36 cellular contexts compared by ENCODE assay signal in genomic region chr3:175247629-175248028, GRCh38.
"Had no signal": no experiment of that assay in that cellular context is flagged by ENCODE, and none has a peak within 500 bp of the region (broad histone marks: within the 10 kb centered on the region; RNA-seq: fewer than 3 reads in every experiment).

No MANE protein-coding gene starts in this region.

- H3K36me3 Mint-ChIP-seq: activated CD4-positive, alpha-beta memory T cell treated with anti-CD3 and anti-CD28 coated beads for 36 hours; activated naive CD4-positive, alpha-beta T cell treated with anti-CD3 and anti-CD28 coated beads, Interleukin-2, amount 50 U/mL, for 72 hours; activated naive CD8-positive, alpha-beta T cell treated with anti-CD3 and anti-CD28 coated beads for 36 hours; brain had no signal

- H3K27ac ChIP-seq: adrenal gland, ascending aorta, cardiac muscle cell, colonic mucosa, VCaP had no signal

- H3K27me3 Mint-ChIP-seq: activated B cell treated with CpG ODN at 0.5 μM for 24 hours; activated CD4-positive, alpha-beta memory T cell treated with anti-CD3 and anti-CD28 coated beads for 36 hours; activated CD4-positive, alpha-beta T cell treated with anti-CD3 and anti-CD28 coated beads, Interleukin-2, amount 10 ng/mL, durations not matched to agents 24 days and 14 days; activated CD8-positive, alpha-beta T cell treated with anti-CD3 and anti-CD28 coated beads for 36 hours; activated naive CD8-positive, alpha-beta T cell treated with anti-CD3 and anti-CD28 coated beads for 36 hours; central memory CD8-positive, alpha-beta T cell had no signal

- H3K9me3 Mint-ChIP-seq: activated CD4-positive, alpha-beta T cell treated with anti-CD3 and anti-CD28 coated beads, Interleukin-2, amount 10 ng/mL, durations not matched to agents 24 days and 14 days; activated T-helper 1 cell treated with anti-CD3 and anti-CD28 coated beads, Interleukin-12 subunit alpha, Interleukin-12 subunit beta, Interleukin-2, Interleukin-4 antibody, amounts not matched to agents 30 ng/mL and 10 ng/mL and 1 ng/mL, durations not matched to agents 14 hours and 24 hours and 36 hours; activated T-helper 2 cell treated with anti-CD3 and anti-CD28 coated beads, Interferon-gamma antibody, Interleukin-2, Interleukin-4, amounts not matched to agents 10 μg/mL and 5 μg/mL and 100 μg/mL, durations not matched to agents 14 hours and 24 hours and 36 hours; brain; T-helper 1 cell treated with Interleukin-12 subunit alpha and Interleukin-12 subunit beta and Interleukin-4 antibody, amounts not matched to agents 30 μg/mL and 1 μg/mL, for 36 hours; T-helper 2 cell treated with Interferon-gamma antibody and Interleukin-4, amounts not matched to agents 5 μg/mL and 100 μg/mL, for 36 hours had no signal

- H3K4me3 Mint-ChIP-seq: activated B cell treated with CpG ODN at 0.5 μM for 24 hours; activated CD4-positive, alpha-beta memory T cell treated with anti-CD3 and anti-CD28 coated beads for 36 hours; activated CD4-positive, alpha-beta T cell treated with anti-CD3 and anti-CD28 coated beads, Interleukin-2, amount 10 ng/mL, durations not matched to agents 24 days and 14 days; activated CD8-positive, alpha-beta T cell treated with anti-CD3 and anti-CD28 coated beads for 36 hours; activated naive CD4-positive, alpha-beta T cell treated with anti-CD3 and anti-CD28 coated beads for 36 hours; activated naive CD8-positive, alpha-beta T cell treated with anti-CD3 and anti-CD28 coated beads for 36 hours; activated T-cell treated with anti-CD3 and anti-CD28 coated beads, Interleukin-2, amount 50 U/mL, for 4 hours; activated T-cell treated with anti-CD3 and anti-CD28 coated beads, Interleukin-2, amount 50 U/mL, for 72 hours; activated T-helper 1 cell treated with anti-CD3 and anti-CD28 coated beads, Interleukin-12 subunit alpha, Interleukin-12 subunit beta, Interleukin-2, Interleukin-4 antibody, amounts not matched to agents 30 ng/mL and 10 ng/mL and 1 ng/mL, durations not matched to agents 14 hours and 24 hours and 36 hours; brain; central memory CD8-positive, alpha-beta T cell; T-helper 1 cell treated with Interleukin-12 subunit alpha and Interleukin-12 subunit beta and Interleukin-4 antibody, amounts not matched to agents 30 μg/mL and 1 μg/mL, for 36 hours; T-helper 2 cell treated with Interferon-gamma antibody and Interleukin-4, amounts not matched to agents 5 μg/mL and 100 μg/mL, for 36 hours had no signal

- H3K4me1 Mint-ChIP-seq: activated B cell treated with CpG ODN at 0.5 μM for 24 hours; activated CD4-positive, alpha-beta T cell treated with anti-CD3 and anti-CD28 coated beads, Interleukin-2, amount 10 ng/mL, durations not matched to agents 24 days and 14 days; activated naive CD8-positive, alpha-beta T cell treated with anti-CD3 and anti-CD28 coated beads for 36 hours; central memory CD8-positive, alpha-beta T cell had no signal

- H3K4me3 ChIP-seq: adrenal gland, ascending aorta, cardiac muscle cell, colonic mucosa had no signal

- ATAC-seq: activated CD8-positive, alpha-beta T cell treated with anti-CD3 and anti-CD28 coated beads for 36 hours; activated naive CD4-positive, alpha-beta T cell treated with anti-CD3 and anti-CD28 coated beads, Interleukin-2, amount 50 U/mL, for 72 hours; activated T-cell treated with anti-CD3 and anti-CD28 coated beads, Interleukin-2, amount 50 U/mL, for 4 hours; activated T-cell treated with anti-CD3 and anti-CD28 coated beads, Interleukin-2, amount 50 U/mL, for 72 hours had no signal

- DNase-seq: activated B cell treated with CpG ODN at 0.5 μM for 24 hours; activated CD4-positive, alpha-beta memory T cell treated with anti-CD3 and anti-CD28 coated beads for 36 hours; activated CD4-positive, alpha-beta T cell treated with anti-CD3 and anti-CD28 coated beads for 4 hours; activated CD4-positive, alpha-beta T cell treated with anti-CD3 and anti-CD28 coated beads, Interleukin-2, amount 10 ng/mL, durations not matched to agents 24 days and 14 days; activated CD4-positive, alpha-beta T cell treated with anti-CD3 and anti-CD28 coated beads, Interleukin-2, amount 50 U/mL, for 1 hour; activated CD4-positive, alpha-beta T cell treated with anti-CD3 and anti-CD28 coated beads, Interleukin-2, amount 50 U/mL, for 4 hours; activated CD4-positive, CD25-positive, alpha-beta regulatory T cell treated with anti-CD3 and anti-CD28 coated beads, Interleukin-2, amount 50 U/mL, for 72 hours; activated CD8-positive, alpha-beta memory T cell treated with anti-CD3 and anti-CD28 coated beads, Interleukin-2, amount 50 U/mL, for 4 hours; activated CD8-positive, alpha-beta T cell treated with anti-CD3 and anti-CD28 coated beads for 36 hours; activated effector memory CD4-positive, alpha-beta T cell treated with Interleukin-2 at 50 U/mL for 16 hours; activated gamma-delta T cell; activated naive CD4-positive, alpha-beta T cell treated with anti-CD3 and anti-CD28 coated beads for 36 hours; activated naive CD4-positive, alpha-beta T cell treated with anti-CD3 and anti-CD28 coated beads, Interleukin-2, amount 50 U/mL, for 16 hours; activated naive CD8-positive, alpha-beta T cell treated with anti-CD3 and anti-CD28 coated beads for 36 hours; activated T-cell treated with anti-CD3 and anti-CD28 coated beads for 4 hours; activated T-cell treated with anti-CD3 and anti-CD28 coated beads, Interleukin-2, amount 50 U/mL, for 1 hour; activated T-cell treated with anti-CD3 and anti-CD28 coated beads, Interleukin-2, amount 50 U/mL, for 4 hours; activated T-cell treated with anti-CD3 and anti-CD28 coated beads, Interleukin-2, amount 50 U/mL, for 72 hours; adrenal gland; amygdala; anterior cingulate cortex; caudate nucleus; cerebellar nuclear complex; colonic mucosa; T-helper 2 cell; T-helper 9 cell had no signal

- H3K27ac Mint-ChIP-seq: activated B cell treated with CpG ODN at 0.5 μM for 24 hours; activated CD4-positive, alpha-beta memory T cell treated with anti-CD3 and anti-CD28 coated beads for 36 hours; activated CD4-positive, alpha-beta T cell treated with anti-CD3 and anti-CD28 coated beads, Interleukin-2, amount 10 ng/mL, durations not matched to agents 24 days and 14 days; activated CD8-positive, alpha-beta T cell treated with anti-CD3 and anti-CD28 coated beads for 36 hours; activated naive CD4-positive, alpha-beta T cell treated with anti-CD3 and anti-CD28 coated beads for 36 hours; activated naive CD4-positive, alpha-beta T cell treated with anti-CD3 and anti-CD28 coated beads, Interleukin-2, amount 50 U/mL, for 72 hours; activated naive CD8-positive, alpha-beta T cell treated with anti-CD3 and anti-CD28 coated beads for 36 hours; activated T-cell treated with anti-CD3 and anti-CD28 coated beads, Interleukin-2, amount 50 U/mL, for 72 hours; activated T-helper 1 cell treated with anti-CD3 and anti-CD28 coated beads, Interleukin-12 subunit alpha, Interleukin-12 subunit beta, Interleukin-2, Interleukin-4 antibody, amounts not matched to agents 30 ng/mL and 10 ng/mL and 1 ng/mL, durations not matched to agents 14 hours and 24 hours and 36 hours; activated T-helper 2 cell treated with anti-CD3 and anti-CD28 coated beads, Interferon-gamma antibody, Interleukin-2, Interleukin-4, amounts not matched to agents 10 μg/mL and 5 μg/mL and 100 μg/mL, durations not matched to agents 14 hours and 24 hours and 36 hours; brain; T-helper 1 cell treated with Interleukin-12 subunit alpha and Interleukin-12 subunit beta and Interleukin-4 antibody, amounts not matched to agents 30 μg/mL and 1 μg/mL, for 36 hours; T-helper 2 cell treated with Interferon-gamma antibody and Interleukin-4, amounts not matched to agents 5 μg/mL and 100 μg/mL, for 36 hours had no signal
